1 cellular context compared by ENCODE assay signal in the genomic region with DNA sequence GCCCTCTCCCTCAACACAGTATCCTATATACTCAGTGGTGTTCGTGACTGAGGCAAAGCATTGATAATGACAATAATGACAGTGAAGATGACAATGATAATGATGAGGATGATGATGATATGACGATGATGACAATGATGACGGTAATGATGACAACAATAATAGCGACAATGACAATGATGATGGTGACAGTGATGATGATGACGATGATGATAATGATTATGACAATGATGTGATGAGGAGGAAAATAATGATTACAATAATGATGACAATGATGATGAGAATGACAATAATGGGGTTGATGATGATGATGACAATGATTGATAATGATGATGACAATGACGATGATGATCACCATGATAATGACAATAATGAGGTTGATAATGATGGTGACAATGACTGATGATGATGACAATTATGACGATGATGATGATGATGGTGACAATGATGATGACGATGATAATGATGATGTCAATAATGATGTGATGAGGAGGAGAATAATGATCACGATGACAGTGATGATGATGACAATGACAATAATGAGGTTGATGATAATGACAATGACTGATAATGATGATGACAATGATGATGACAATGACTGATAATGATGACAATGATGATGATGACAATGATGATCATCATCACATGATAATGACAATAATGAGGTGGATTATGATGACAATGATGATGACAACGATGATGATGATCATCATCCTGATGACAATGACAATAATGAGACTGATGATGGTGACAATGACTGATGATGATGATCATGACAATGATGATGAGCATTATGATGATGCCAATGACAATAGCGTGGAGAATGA.
TF ChIP-seq lines count a peak whose summit lies in the region.

No MANE protein-coding gene starts in this region.

TF ChIP-seq in HEK293, 187 proteins besides CTCF, POLR2A, EP300 and RAD21 (continued from another document):
- TF ChIP-seq, protein P1, sequence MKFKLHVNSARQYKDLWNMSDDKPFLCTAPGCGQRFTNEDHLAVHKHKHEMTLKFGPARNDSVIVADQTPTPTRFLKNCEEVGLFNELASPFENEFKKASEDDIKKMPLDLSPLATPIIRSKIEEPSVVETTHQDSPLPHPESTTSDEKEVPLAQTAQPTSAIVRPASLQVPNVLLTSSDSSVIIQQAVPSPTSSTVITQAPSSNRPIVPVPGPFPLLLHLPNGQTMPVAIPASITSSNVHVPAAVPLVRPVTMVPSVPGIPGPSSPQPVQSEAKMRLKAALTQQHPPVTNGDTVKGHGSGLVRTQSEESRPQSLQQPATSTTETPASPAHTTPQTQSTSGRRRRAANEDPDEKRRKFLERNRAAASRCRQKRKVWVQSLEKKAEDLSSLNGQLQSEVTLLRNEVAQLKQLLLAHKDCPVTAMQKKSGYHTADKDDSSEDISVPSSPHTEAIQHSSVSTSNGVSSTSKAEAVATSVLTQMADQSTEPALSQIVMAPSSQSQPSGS (tag by site-specific recombination; IDR thresholded peaks at IDR 0.05; ENCODE audit: low read depth), result peak; percentile 93
- no peak for TF ChIP-seq ZNF843 (tag by site-specific recombination; IDR thresholded peaks at IDR 0.05)
- no peak for TF ChIP-seq ZNF24 (tag by site-specific recombination; IDR thresholded peaks at IDR 0.05)
- 0 out of 2 replicates have a peak, but pooled peaks have one; percentile 14 for TF ChIP-seq ZNF571 (tag by site-specific recombination; IDR thresholded peaks at IDR 0.05)
- TF ChIP-seq, protein P2, sequence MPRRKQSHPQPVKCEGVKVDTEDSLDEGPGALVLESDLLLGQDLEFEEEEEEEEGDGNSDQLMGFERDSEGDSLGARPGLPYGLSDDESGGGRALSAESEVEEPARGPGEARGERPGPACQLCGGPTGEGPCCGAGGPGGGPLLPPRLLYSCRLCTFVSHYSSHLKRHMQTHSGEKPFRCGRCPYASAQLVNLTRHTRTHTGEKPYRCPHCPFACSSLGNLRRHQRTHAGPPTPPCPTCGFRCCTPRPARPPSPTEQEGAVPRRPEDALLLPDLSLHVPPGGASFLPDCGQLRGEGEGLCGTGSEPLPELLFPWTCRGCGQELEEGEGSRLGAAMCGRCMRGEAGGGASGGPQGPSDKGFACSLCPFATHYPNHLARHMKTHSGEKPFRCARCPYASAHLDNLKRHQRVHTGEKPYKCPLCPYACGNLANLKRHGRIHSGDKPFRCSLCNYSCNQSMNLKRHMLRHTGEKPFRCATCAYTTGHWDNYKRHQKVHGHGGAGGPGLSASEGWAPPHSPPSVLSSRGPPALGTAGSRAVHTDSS (tag by site-specific recombination; IDR thresholded peaks at IDR 0.05), result peak; percentile 95
- TF ChIP-seq ZNF501 (tag by site-specific recombination; IDR thresholded peaks at IDR 0.05), result no peak
- TF ChIP-seq SALL2 (tag by site-specific recombination; IDR thresholded peaks at IDR 0.05; ENCODE audit: borderline replicate concordance), result peak; percentile 59; the same call in 1 of the 2 replicates
- no peak for TF ChIP-seq YY1 (tag by site-specific recombination; IDR thresholded peaks at IDR 0.05)
- TF ChIP-seq ZNF37A (tag by site-specific recombination; IDR thresholded peaks at IDR 0.05), result no peak
- no peak; the same call in 1 of the 2 replicates for TF ChIP-seq KLF8 (tag by site-specific recombination; IDR thresholded peaks at IDR 0.05)
